11 cellular contexts compared by ENCODE assay signal in the genomic region with DNA sequence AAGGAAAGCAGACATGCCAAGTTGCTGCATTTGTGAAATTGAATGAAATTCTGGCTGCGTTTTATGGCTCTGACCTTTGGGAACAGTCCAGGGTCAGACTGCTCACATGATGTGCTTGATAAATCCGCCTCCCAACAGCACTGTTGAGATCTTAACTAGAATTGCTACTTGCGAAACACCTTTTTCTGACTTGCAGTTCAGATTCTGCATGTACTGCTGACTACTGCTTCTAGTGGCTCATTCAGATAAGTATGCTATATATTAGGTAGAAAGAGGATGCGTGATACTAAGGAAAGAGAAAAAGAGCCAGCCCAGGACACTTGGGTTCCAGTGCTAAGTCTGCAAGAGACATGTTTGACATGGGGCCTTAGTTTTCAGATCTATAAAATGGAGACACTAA.
DNase-seq lines count a peak whose midpoint lies in the region; ATAC-seq and TF ChIP-seq lines count a peak whose summit lies in the region.
"Had no signal": no experiment of that assay in that cellular context is flagged by ENCODE, and none has a peak within 500 bp of the region (broad histone marks: within the 10 kb centered on the region; RNA-seq: fewer than 3 reads in every experiment).

No MANE protein-coding gene starts in this region.

- H3K9me3 ChIP-seq in right lobe of liver = no peaks in the 10 kb centered on the region

- peak overlapping the region in 2 of 3 donors; percentile 8 to 62 for H3K27ac ChIP-seq in right lobe of liver

- 11% methylated on average over 4 of the region's 4 CpGs for WGBS in right lobe of liver (ENCODE audit: insufficient coverage, low coverage, low lambda C conversion rate, missing lambda C conversion rate)

- TF ChIP-seq CTCF in chondrocyte (IDR thresholded peaks at IDR 0.05) = peak; percentile 40
- peak in 3 of 4 donors; percentile 16 to 61 (median 18) for TF ChIP-seq CTCF in right lobe of liver (IDR thresholded peaks at IDR 0.05)
- no peak for TF ChIP-seq CTCF in type B pancreatic cell (conservative IDR thresholded peaks at IDR 0.05)
- no peak for TF ChIP-seq CTCF in GM13976 (IDR thresholded peaks at IDR 0.05; ENCODE audit: borderline replicate concordance, control extremely low read depth, extremely low read depth, insufficient read depth, missing control alignments)

- H3K27ac Mint-ChIP-seq in activated naive CD4-positive, alpha-beta T cell treated with anti-CD3 and anti-CD28 coated beads, Interleukin-2, amount 50 U/mL, for 72 hours = peak overlapping the region; percentile 10 to 62
- H3K27ac Mint-ChIP-seq in chondrocyte (ENCODE audit: unreplicated experiment) = peak overlapping the region; percentile 57
- H3K27ac Mint-ChIP-seq in type B pancreatic cell = peak overlapping the region; percentile 63
- H3K27ac Mint-ChIP-seq: CD8-positive, alpha-beta T cell had no signal

- peaks cover 0 to 44% (median 14%) of the 10 kb centered on the region in 4 donors for H3K4me1 ChIP-seq in right lobe of liver

- TF ChIP-seq POLR2A in right lobe of liver (IDR thresholded peaks at IDR 0.05) = no peak

- H3K4me3 Mint-ChIP-seq in chondrocyte (ENCODE audit: unreplicated experiment) = no peak overlapping the region
- H3K4me3 Mint-ChIP-seq in type B pancreatic cell = no peak overlapping the region
- H3K4me3 Mint-ChIP-seq: CD8-positive, alpha-beta T cell; central memory CD8-positive, alpha-beta T cell had no signal

- no peaks in the 10 kb centered on the region for H3K9me3 Mint-ChIP-seq in activated naive CD4-positive, alpha-beta T cell treated with anti-CD3 and anti-CD28 coated beads, Interleukin-2, amount 50 U/mL, for 72 hours
- no peaks in the 10 kb centered on the region for H3K9me3 Mint-ChIP-seq in chondrocyte (ENCODE audit: low read depth)
- H3K9me3 Mint-ChIP-seq in type B pancreatic cell = peaks cover 5% of the 10 kb centered on the region
- H3K9me3 Mint-ChIP-seq: CD8-positive, alpha-beta T cell; central memory CD8-positive, alpha-beta T cell had no signal

- no peak overlapping the region for H3K4me3 ChIP-seq in right lobe of liver

- peaks cover 0 to 6% of the 10 kb centered on the region in 2 donors for H3K36me3 Mint-ChIP-seq in activated naive CD4-positive, alpha-beta T cell treated with anti-CD3 and anti-CD28 coated beads, Interleukin-2, amount 50 U/mL, for 72 hours
- H3K36me3 Mint-ChIP-seq in chondrocyte (ENCODE audit: low read depth) (no peaks in the 10 kb centered on the region), type B pancreatic cell (peaks cover 19% of the 10 kb centered on the region)
- H3K36me3 Mint-ChIP-seq: CD8-positive, alpha-beta T cell had no signal

- H3K27me3 Mint-ChIP-seq in chondrocyte (ENCODE audit: low read depth) (no peaks in the 10 kb centered on the region), type B pancreatic cell (no peaks in the 10 kb centered on the region)
- H3K27me3 Mint-ChIP-seq: central memory CD8-positive, alpha-beta T cell had no signal

- in situ Hi-C loops in GM13976 (cut with MboI; ENCODE audit: low sequenced_read_pairs, unreplicated experiment) = no loop called here

- no peaks in the 10 kb centered on the region for H3K27me3 ChIP-seq in right lobe of liver

- H3K36me3 ChIP-seq in right lobe of liver = no peaks in the 10 kb centered on the region

- DNase-seq in activated naive CD4-positive, alpha-beta T cell treated with anti-CD3 and anti-CD28 coated beads, Interleukin-2, amount 50 U/mL, for 72 hours (ENCODE audit: low spot score in 2 of 2) = no peak
- no peak for DNase-seq in activated naive CD4-positive, alpha-beta T cell treated with Interleukin-2 at 50 U/mL for 16 hours
- DNase-seq in chondrocyte (ENCODE audit: low spot score) = no peak
- DNase-seq in right lobe of liver = peak; percentile 40 to 80 (median 61)
- no peak for DNase-seq in type B pancreatic cell (ENCODE audit: extremely low spot score, unreplicated experiment)
- no peak for DNase-seq in stimulated activated CD4-positive, alpha-beta T cell treated with anti-CD3 and anti-CD28 coated beads, Interleukin-2, amount 100 ng/mL, for 48 hours
- DNase-seq in GM13976 (ENCODE audit: low spot score) = no peak
- DNase-seq: CD8-positive, alpha-beta T cell; NCI-H1105 had no signal

- H3K4me1 Mint-ChIP-seq in chondrocyte (ENCODE audit: low read depth) (peaks cover 83% of the 10 kb centered on the region), type B pancreatic cell (ENCODE audit: unreplicated experiment) (peaks cover 49% of the 10 kb centered on the region)

- intact Hi-C loops in right lobe of liver (cut with DNase I) = loop anchor here in 1 of 2 donors (10.0 kb wide), 1 partner anchor 239 kb away; no protein-coding TSS in a partner anchor

- ATAC-seq in activated naive CD4-positive, alpha-beta T cell treated with anti-CD3 and anti-CD28 coated beads, Interleukin-2, amount 50 U/mL, for 72 hours = no peak
- ATAC-seq in right lobe of liver (peak; percentile 77 to 94 (median 88)), HG03378 (IDR thresholded peaks at IDR 0.05; ENCODE audit: unreplicated experiment) (no peak)
- ATAC-seq: CD8-positive, alpha-beta T cell had no signal

Comparison
In these comparisons a context has a peak if more than half of its experiments do, and no peak if none do; other contexts are left out.
1. ATAC-seq: peak in right lobe of liver (4 of 4); none in activated naive CD4-positive, alpha-beta T cell treated with anti-CD3 and anti-CD28 coated beads, Interleukin-2, amount 50 U/mL, for 72 hours (0 of 2) and HG03378 (single experiment).
2. DNase-seq: peak in right lobe of liver (3 of 3); none in activated naive CD4-positive, alpha-beta T cell treated with anti-CD3 and anti-CD28 coated beads, Interleukin-2, amount 50 U/mL, for 72 hours (0 of 2), activated naive CD4-positive, alpha-beta T cell treated with Interleukin-2 at 50 U/mL for 16 hours (single experiment), chondrocyte (single experiment), type B pancreatic cell (single experiment), stimulated activated CD4-positive, alpha-beta T cell treated with anti-CD3 and anti-CD28 coated beads, Interleukin-2, amount 100 ng/mL, for 48 hours (0 of 2) and GM13976 (single experiment).
3. CTCF ChIP-seq: peak in chondrocyte (single experiment) and right lobe of liver (3 of 4); none in type B pancreatic cell (single experiment) and GM13976 (single experiment).
4. Peak in every context shown above with its lines, with median percentiles within 50 percentile points of each other: H3K27ac Mint-ChIP-seq.